9 cellular contexts compared by ENCODE assay signal in genomic region chr6:328184-328670, GRCh38. TPM values are rescaled to one million over a fixed set of nuclear protein-coding genes. Genes with fewer than 3 reads are reported as not detected.
A peak's percentile ranks its signal among the peaks of the same experiment; 100 is the strongest.
DNase-seq lines count a peak whose midpoint lies in the region; ATAC-seq, FAIRE-seq and TF ChIP-seq lines count a peak whose summit lies in the region.
"Had no signal": no experiment of that assay in that cellular context is flagged by ENCODE, and none has a peak within 500 bp of the region (broad histone marks: within the 10 kb centered on the region; RNA-seq: fewer than 3 reads in every experiment).

No MANE protein-coding gene starts in this region.

- peak; percentile 73 for ATAC-seq in GM21515 (IDR thresholded peaks at IDR 0.05; ENCODE audit: unreplicated experiment)

- FAIRE-seq in GM12891 (lab: Jason Lieb, UNC): peak; percentile 97

- DNase-seq in GM12891 (ENCODE audit: insufficient read length, low spot score): peak; percentile 63
- peak; percentile 28 for DNase-seq in HK-2 (ENCODE audit: unreplicated experiment)
- no peak for DNase-seq in esophagus squamous epithelium (lab: John Stamatoyannopoulos, UW)
- peak; percentile 68 for DNase-seq in smooth muscle cell of the brain vasculature (ENCODE audit: low read depth, low spot score)
- no peak for DNase-seq in activated T-helper 2 cell treated with anti-CD3 and anti-CD28 coated beads, Interferon-gamma antibody, Interleukin-2, Interleukin-4, amounts not matched to agents 10 μg/mL and 5 μg/mL and 100 μg/mL, durations not matched to agents 14 hours and 24 hours and 36 hours (ENCODE audit: low spot score)
- no peak for DNase-seq in NCI-H1436 (lab: John Stamatoyannopoulos, UW)
- DNase-seq in inferior parietal cortex (ENCODE audit: extremely low spot score): no peak

- H3K4me1 ChIP-seq in esophagus squamous epithelium: peaks cover 5 to 42% (median 16%) of the 10 kb centered on the region in 3 donors

- intact Hi-C loops in esophagus squamous epithelium (cut with DNase I): no loop called here
- intact Hi-C loops in activated T-helper 2 cell treated with anti-CD3 and anti-CD28 coated beads, Interferon-gamma antibody, Interleukin-2, Interleukin-4, amounts not matched to agents 10 μg/mL and 5 μg/mL and 100 μg/mL, durations not matched to agents 14 hours and 24 hours and 36 hours (cut with micrococcal nuclease): loop anchor here (1.0 kb wide), 1 partner anchor 8 kb away; no protein-coding TSS in a partner anchor

- no peaks in the 10 kb centered on the region for H3K27me3 Mint-ChIP-seq in activated T-helper 2 cell treated with anti-CD3 and anti-CD28 coated beads, Interferon-gamma antibody, Interleukin-2, Interleukin-4, amounts not matched to agents 10 μg/mL and 5 μg/mL and 100 μg/mL, durations not matched to agents 14 hours and 24 hours and 36 hours (ENCODE audit: low read depth)

- H3K27me3 ChIP-seq in esophagus squamous epithelium: no peaks in the 10 kb centered on the region

- peak overlapping the region in 3 of 4 donors; percentile 28 to 47 (median 42) for H3K27ac ChIP-seq in esophagus squamous epithelium

- H3K4me3 ChIP-seq in esophagus squamous epithelium: peak overlapping the region in 1 of 4 donors; percentile 22

- no peak overlapping the region for H3K27ac Mint-ChIP-seq in activated T-helper 2 cell treated with anti-CD3 and anti-CD28 coated beads, Interferon-gamma antibody, Interleukin-2, Interleukin-4, amounts not matched to agents 10 μg/mL and 5 μg/mL and 100 μg/mL, durations not matched to agents 14 hours and 24 hours and 36 hours
- H3K27ac Mint-ChIP-seq: T-helper 1 cell treated with Interleukin-12 subunit alpha and Interleukin-12 subunit beta and Interleukin-4 antibody, amounts not matched to agents 30 μg/mL and 1 μg/mL, for 36 hours had no signal

- H3K9me3 ChIP-seq in esophagus squamous epithelium: no peaks in the 10 kb centered on the region

- H3K4me3 Mint-ChIP-seq in activated T-helper 2 cell treated with anti-CD3 and anti-CD28 coated beads, Interferon-gamma antibody, Interleukin-2, Interleukin-4, amounts not matched to agents 10 μg/mL and 5 μg/mL and 100 μg/mL, durations not matched to agents 14 hours and 24 hours and 36 hours (ENCODE audit: low read depth): no peak overlapping the region
- H3K4me3 Mint-ChIP-seq: T-helper 1 cell treated with Interleukin-12 subunit alpha and Interleukin-12 subunit beta and Interleukin-4 antibody, amounts not matched to agents 30 μg/mL and 1 μg/mL, for 36 hours had no signal

- no peaks in the 10 kb centered on the region for H3K9me3 Mint-ChIP-seq in activated T-helper 2 cell treated with anti-CD3 and anti-CD28 coated beads, Interferon-gamma antibody, Interleukin-2, Interleukin-4, amounts not matched to agents 10 μg/mL and 5 μg/mL and 100 μg/mL, durations not matched to agents 14 hours and 24 hours and 36 hours
- H3K9me3 Mint-ChIP-seq: T-helper 1 cell treated with Interleukin-12 subunit alpha and Interleukin-12 subunit beta and Interleukin-4 antibody, amounts not matched to agents 30 μg/mL and 1 μg/mL, for 36 hours had no signal

- H3K36me3 ChIP-seq in esophagus squamous epithelium: peaks cover 0 to 15% (median 0%) of the 10 kb centered on the region in 3 donors

- H3K36me3 Mint-ChIP-seq in activated T-helper 2 cell treated with anti-CD3 and anti-CD28 coated beads, Interferon-gamma antibody, Interleukin-2, Interleukin-4, amounts not matched to agents 10 μg/mL and 5 μg/mL and 100 μg/mL, durations not matched to agents 14 hours and 24 hours and 36 hours (ENCODE audit: low read depth): peaks cover 4% of the 10 kb centered on the region

- no peak for TF ChIP-seq POLR2A in GM12891 (IDR thresholded peaks at IDR 0.05; ENCODE audit: low read depth, low read length)
- no peak for TF ChIP-seq POLR2A in esophagus squamous epithelium (IDR thresholded peaks at IDR 0.05)

- no peaks in the 10 kb centered on the region for H3K4me1 Mint-ChIP-seq in activated T-helper 2 cell treated with anti-CD3 and anti-CD28 coated beads, Interferon-gamma antibody, Interleukin-2, Interleukin-4, amounts not matched to agents 10 μg/mL and 5 μg/mL and 100 μg/mL, durations not matched to agents 14 hours and 24 hours and 36 hours (ENCODE audit: low read depth)

- WGBS in esophagus squamous epithelium, 2 donors: 36% methylated on average over 7 of the region's 7 CpGs

- TF ChIP-seq CTCF in esophagus squamous epithelium (IDR thresholded peaks at IDR 0.05): peak in 1 of 6 experiments; percentile 17

TF ChIP-seq in GM12891, 5 proteins besides CTCF, POLR2A, EP300 and RAD21:
- peak; percentile 97 for TF ChIP-seq POU2F2 (IDR thresholded peaks at IDR 0.05; ENCODE audit: low read depth, low read length)
- no peak; the same call in none of the 2 replicates for TF ChIP-seq SPI1 (IDR thresholded peaks at IDR 0.05; ENCODE audit: low read depth, low read length)

RNA-seq across cellular contexts. Expression of gene DUSP22, which starts 35.9 kb away (rescaled TPM):
- polyA plus RNA-seq in GM12891 (2012; ENCODE audit: low read depth, missing spikeins): 90.4 TPM
- total RNA-seq in esophagus squamous epithelium: 10 to 100 TPM; 34.2 to 54.6 (median 45.2) TPM
- total RNA-seq in activated T-helper 2 cell treated with anti-CD3 and anti-CD28 coated beads, Interferon-gamma antibody, Interleukin-2, Interleukin-4, amounts not matched to agents 10 μg/mL and 5 μg/mL and 100 μg/mL, durations not matched to agents 14 hours and 24 hours and 36 hours: 27.5 and 28.6 TPM in 2 replicates

Comparison
In these comparisons a context has a peak if more than half of its experiments do, and no peak if none do; other contexts are left out.
1. DNase-seq: peak in GM12891 (single experiment), HK-2 (single experiment) and smooth muscle cell of the brain vasculature (single experiment); none in esophagus squamous epithelium (single experiment), activated T-helper 2 cell treated with anti-CD3 and anti-CD28 coated beads, Interferon-gamma antibody, Interleukin-2, Interleukin-4, amounts not matched to agents 10 μg/mL and 5 μg/mL and 100 μg/mL, durations not matched to agents 14 hours and 24 hours and 36 hours (single experiment), NCI-H1436 (single experiment) and inferior parietal cortex (single experiment).